20 cellular contexts compared by ENCODE assay signal in genomic region chr4:155496294-155496626, GRCh38.
A peak's percentile ranks its signal among the peaks of the same experiment; 100 is the strongest.
DNase-seq lines count a peak whose midpoint lies in the region; ATAC-seq and TF ChIP-seq lines count a peak whose summit lies in the region.
"Had no signal": no experiment of that assay in that cellular context is flagged by ENCODE, and none has a peak within 500 bp of the region (broad histone marks: within the 10 kb centered on the region; RNA-seq: fewer than 3 reads in every experiment).

No MANE protein-coding gene starts in this region.

- ATAC-seq in left cardiac atrium = peak; percentile 51 to 83

- H4K8ac ChIP-seq in mesendoderm (ENCODE audit: low read depth, low read length) = no peak overlapping the region

- no peak overlapping the region for H3K4ac ChIP-seq in mesendoderm (ENCODE audit: low read depth, low read length)

- no CpG with 5 or more reads among the region's 3 CpGs for WGBS in mesendoderm (ENCODE audit: extremely low coverage, insufficient coverage, low lambda C conversion rate)

- H3K4me1 ChIP-seq in mesendoderm (ENCODE audit: control insufficient read depth, low read depth, low read length) = peaks cover 2% of the 10 kb centered on the region
- H3K4me1 ChIP-seq in uterus = no peaks in the 10 kb centered on the region
- H3K4me1 ChIP-seq in SJCRH30 = no peaks in the 10 kb centered on the region
- no peaks in the 10 kb centered on the region for H3K4me1 ChIP-seq in BE2C
- H3K4me1 ChIP-seq: HAP-1, Peyer's patch had no signal

- intact Hi-C loops in left cardiac atrium (cut with DNase I) = no loop called here
- intact Hi-C loops in uterus (cut with DNase I; ENCODE audit: low total_unique reads) = no loop called here

- no peak overlapping the region for H3K9ac ChIP-seq in mesendoderm (ENCODE audit: low read length)

- H4K5ac ChIP-seq in mesendoderm (ENCODE audit: low read length) = no peak overlapping the region

- H3K79me1 ChIP-seq in mesendoderm (ENCODE audit: low read length) = no peaks in the 10 kb centered on the region

- H2AK5ac ChIP-seq in mesendoderm (ENCODE audit: low read length) = no peak overlapping the region

- no peak overlapping the region for H3K23ac ChIP-seq in mesendoderm (ENCODE audit: low read length)

- TF ChIP-seq CTCF in uterus (IDR thresholded peaks at IDR 0.05) (no peak), BE2C (IDR thresholded peaks at IDR 0.05; ENCODE audit: low read depth, low read length) (no peak)

- no peaks in the 10 kb centered on the region for H3K79me2 ChIP-seq in mesendoderm (ENCODE audit: control insufficient read depth, insufficient read depth, low read length)

- H3K27me3 ChIP-seq in mesendoderm (ENCODE audit: insufficient read depth, low read length, poor library complexity) (no peaks in the 10 kb centered on the region), uterus (no peaks in the 10 kb centered on the region), SJCRH30 (no peaks in the 10 kb centered on the region), BE2C (no peaks in the 10 kb centered on the region)
- H3K27me3 ChIP-seq: MG63, Peyer's patch had no signal

- no peak overlapping the region for H3K4me2 ChIP-seq in mesendoderm (ENCODE audit: low read length)

- no peaks in the 10 kb centered on the region for H3K9me3 ChIP-seq in uterus
- no peaks in the 10 kb centered on the region for H3K9me3 ChIP-seq in SJCRH30 (replicated peaks)
- no peaks in the 10 kb centered on the region for H3K9me3 ChIP-seq in BE2C
- H3K9me3 ChIP-seq: HAP-1, MG63, Peyer's patch had no signal

- H3K56ac ChIP-seq in mesendoderm (ENCODE audit: low read length) = no peak overlapping the region

- no peak overlapping the region for H2BK5ac ChIP-seq in mesendoderm (ENCODE audit: low read length)

- H2BK120ac ChIP-seq in mesendoderm (ENCODE audit: low read depth, low read length) = no peak overlapping the region

- no peak overlapping the region for H3K18ac ChIP-seq in mesendoderm (ENCODE audit: low read length)

- H3K36me3 ChIP-seq in mesendoderm (ENCODE audit: control insufficient read depth, insufficient read depth, low read length) = no peaks in the 10 kb centered on the region
- no peaks in the 10 kb centered on the region for H3K36me3 ChIP-seq in uterus
- H3K36me3 ChIP-seq in SJCRH30 = no peaks in the 10 kb centered on the region
- H3K36me3 ChIP-seq in BE2C = no peaks in the 10 kb centered on the region
- H3K36me3 ChIP-seq: HAP-1, MG63, Peyer's patch had no signal

- no peak overlapping the region for H2BK15ac ChIP-seq in mesendoderm (replicated peaks; ENCODE audit: low read depth)

- DNase-seq in cerebellar cortex (ENCODE audit: low spot score) (peak; percentile 11), left cardiac atrium (no peak), mesendoderm (peak; percentile 63), uterus (no peak), SJCRH30 (no peak), BE2C (no peak)
- no peak for DNase-seq in effector CD8-positive, alpha-beta T cell (lab: John Stamatoyannopoulos, UW)
- DNase-seq: ACHN, DND-41, MG63, NCI-H1092 treated with DMSO at 0.1 percent for 48 hours, NCI-H146, NCI-H2029 treated with DMSO at 0.1 percent for 48 hours, NCI-H2171, NCI-H446, NCI-H69, Peyer's patch had no signal

- H3K4me3 ChIP-seq in mesendoderm (ENCODE audit: low read length) (no peak overlapping the region), uterus (peak overlapping the region; percentile 7 to 36), SJCRH30 (no peak overlapping the region), BE2C (ENCODE audit: low read depth, low read length) (no peak overlapping the region)
- H3K4me3 ChIP-seq: HAP-1, MG63, Peyer's patch, SK-N-MC had no signal

- H3K27ac ChIP-seq in mesendoderm (ENCODE audit: low read depth, low read length) (no peak overlapping the region), uterus (peak overlapping the region; percentile 63 to 73), SJCRH30 (no peak overlapping the region)
- H3K27ac ChIP-seq: C4-2B, Peyer's patch, SK-N-MC had no signal

- TF ChIP-seq POLR2A in uterus (IDR thresholded peaks at IDR 0.05) = no peak

Comparison
In these comparisons a context has a peak if more than half of its experiments do, and no peak if none do; other contexts are left out.
1. DNase-seq: peak in cerebellar cortex (single experiment) and mesendoderm (single experiment); none in left cardiac atrium (single experiment), uterus (0 of 2), effector CD8-positive, alpha-beta T cell (single experiment), SJCRH30 (0 of 2) and BE2C (single experiment).
2. H3K27ac ChIP-seq: peak in uterus (2 of 2); none in mesendoderm (single experiment) and SJCRH30 (single experiment).
3. H3K4me3 ChIP-seq: peak in uterus (2 of 2); none in mesendoderm (single experiment), SJCRH30 (single experiment) and BE2C (single experiment).